20 cellular contexts compared by ENCODE assay signal in the genomic region with DNA sequence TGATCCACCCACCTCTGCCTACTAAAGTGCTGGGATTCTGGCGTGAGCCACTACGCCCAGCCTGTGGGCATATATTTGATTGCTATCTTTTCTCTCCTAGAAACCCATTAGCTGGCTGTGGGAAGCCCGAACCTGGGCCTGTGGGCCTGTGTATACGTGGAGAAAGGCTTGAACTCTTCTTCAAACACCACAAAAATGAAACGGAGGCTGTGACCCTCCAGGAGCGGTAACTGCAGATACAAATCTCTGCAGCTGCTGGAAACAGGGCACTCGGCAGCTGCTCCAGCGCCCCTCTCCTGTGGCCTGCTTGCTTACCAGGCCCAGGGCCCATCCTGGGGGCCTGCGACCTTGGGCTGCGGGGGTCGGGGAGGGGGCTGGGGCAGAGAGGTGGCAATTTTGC. TPM values are rescaled to one million over a fixed set of nuclear protein-coding genes. Genes with fewer than 3 reads are reported as not detected.
DNase-seq lines count a peak whose midpoint lies in the region; ATAC-seq and TF ChIP-seq lines count a peak whose summit lies in the region.
"Had no signal": no experiment of that assay in that cellular context is flagged by ENCODE, and none has a peak within 500 bp of the region (broad histone marks: within the 10 kb centered on the region; RNA-seq: fewer than 3 reads in every experiment).

No MANE protein-coding gene starts in this region.

- peaks cover 42% of the 10 kb centered on the region for H3K4me1 Mint-ChIP-seq in HFFc6 (ENCODE audit: low read depth)
- H3K4me1 Mint-ChIP-seq in WTC11: peaks cover 50% of the 10 kb centered on the region
- H3K4me1 Mint-ChIP-seq: activated naive CD4-positive, alpha-beta T cell treated with anti-CD3 and anti-CD28 coated beads, Interleukin-2, amount 50 U/mL, for 24 hours; IgD-negative memory B cell had no signal

- H3K36me3 ChIP-seq in muscle layer of colon (ENCODE audit: insufficient read depth, low read length): peaks cover 3% of the 10 kb centered on the region
- no peaks in the 10 kb centered on the region for H3K36me3 ChIP-seq in smooth muscle cell (ENCODE audit: low read depth)
- no peaks in the 10 kb centered on the region for H3K36me3 ChIP-seq in PC-9 (ENCODE audit: low read depth)

- POLR2A ChIA-PET in WTC11 (lab: Charles Lee) (no interaction called here), PC-9 (lab: Charles Lee; ENCODE audit: unreplicated experiment) (no interaction called here)

- H3K4me3 Mint-ChIP-seq in HFFc6 (no peak overlapping the region), WTC11 (no peak overlapping the region)
- H3K4me3 Mint-ChIP-seq: activated naive CD4-positive, alpha-beta T cell treated with anti-CD3 and anti-CD28 coated beads, Interleukin-2, amount 50 U/mL, for 24 hours; IgD-negative memory B cell; stimulated activated naive CD8-positive, alpha-beta T cell treated with anti-CD3 and anti-CD28 coated beads, Interleukin-15, amount 100 ng/mL, for 72 hours had no signal

- DNase-seq in HFFc6: no peak
- no peak for DNase-seq in WTC11 (ENCODE audit: low spot score)
- no peak for DNase-seq in smooth muscle cell (lab: John Stamatoyannopoulos, UW; ENCODE audit: unreplicated experiment)
- no peak for DNase-seq in NK-92 (lab: John Stamatoyannopoulos, UW; ENCODE audit: unreplicated experiment)
- DNase-seq in NOMO-1 (lab: John Stamatoyannopoulos, UW; ENCODE audit: unreplicated experiment in 2 of 2): no peak
- DNase-seq in GM19238 (ENCODE audit: insufficient read length, low spot score): no peak
- DNase-seq in PC-9: no peak
- DNase-seq: activated CD4-positive, alpha-beta T cell treated with anti-CD3 and anti-CD28 coated beads, Interleukin-2, amount 50 U/mL, for 1 hour; effector memory CD4-positive, alpha-beta T cell; GOT3; hippocampal formation; left colon; NCI-H1105; stimulated activated CD4-positive, alpha-beta T cell treated with anti-CD3 and anti-CD28 coated beads, Interleukin-15, amount 100 ng/mL, for 24 hours; stimulated activated naive CD8-positive, alpha-beta T cell treated with anti-CD3 and anti-CD28 coated beads, Interleukin-15, amount 100 ng/mL, for 72 hours; T1000 had no signal

- intact Hi-C loops in PC-9 (cut with micrococcal nuclease; ENCODE audit: unreplicated experiment): loop anchor here (2.0 kb wide), 2 partner anchors 17 to 33 kb away; no protein-coding TSS in a partner anchor

- H3K27ac Mint-ChIP-seq in HFFc6 (peak overlapping the region; percentile 98), WTC11 (peak overlapping the region; percentile 63; the same call in 1 of the 2 replicates)
- H3K27ac Mint-ChIP-seq: activated naive CD4-positive, alpha-beta T cell treated with anti-CD3 and anti-CD28 coated beads, Interleukin-2, amount 50 U/mL, for 24 hours; IgD-negative memory B cell; progenitor cell of endocrine pancreas had no signal

- H3K9me3 Mint-ChIP-seq in HFFc6 (no peaks in the 10 kb centered on the region), WTC11 (no peaks in the 10 kb centered on the region)
- H3K9me3 Mint-ChIP-seq: activated naive CD4-positive, alpha-beta T cell treated with anti-CD3 and anti-CD28 coated beads, Interleukin-2, amount 50 U/mL, for 24 hours; IgD-negative memory B cell; stimulated activated naive CD8-positive, alpha-beta T cell treated with anti-CD3 and anti-CD28 coated beads, Interleukin-15, amount 100 ng/mL, for 72 hours had no signal

- peak overlapping the region; percentile 98 for H3K27ac ChIP-seq in muscle layer of colon (ENCODE audit: low read depth, low read length)
- peak overlapping the region; percentile 43 for H3K27ac ChIP-seq in smooth muscle cell (ENCODE audit: low read depth)
- H3K27ac ChIP-seq in PC-9: no peak overlapping the region

- H2AFZ ChIP-seq in smooth muscle cell (ENCODE audit: low read depth): no peak overlapping the region
- H2AFZ ChIP-seq in PC-9: no peak overlapping the region

- H3K36me3 Mint-ChIP-seq in HFFc6 (ENCODE audit: low read depth): no peaks in the 10 kb centered on the region; the same call in 1 of the 2 replicates
- H3K36me3 Mint-ChIP-seq in WTC11: no peaks in the 10 kb centered on the region; the same call in 1 of the 2 replicates

- H4K20me1 ChIP-seq in smooth muscle cell (ENCODE audit: low read depth): no peaks in the 10 kb centered on the region
- no peaks in the 10 kb centered on the region for H4K20me1 ChIP-seq in PC-9 (ENCODE audit: insufficient read depth)

- H3K9me2 ChIP-seq in PC-9 (ENCODE audit: insufficient read depth): no peaks in the 10 kb centered on the region

- no peaks in the 10 kb centered on the region; the same call in 1 of the 2 replicates for H3K27me3 Mint-ChIP-seq in HFFc6 (ENCODE audit: insufficient read depth)
- H3K27me3 Mint-ChIP-seq in WTC11 (ENCODE audit: low read depth): no peaks in the 10 kb centered on the region
- H3K27me3 Mint-ChIP-seq: activated naive CD4-positive, alpha-beta T cell treated with anti-CD3 and anti-CD28 coated beads, Interleukin-2, amount 50 U/mL, for 24 hours; IgD-negative memory B cell; progenitor cell of endocrine pancreas; stimulated activated naive CD8-positive, alpha-beta T cell treated with anti-CD3 and anti-CD28 coated beads, Interleukin-15, amount 100 ng/mL, for 72 hours had no signal

- peaks cover 77% of the 10 kb centered on the region for H3K4me1 ChIP-seq in muscle layer of colon (ENCODE audit: insufficient read depth, low read length)
- H3K4me1 ChIP-seq in smooth muscle cell (ENCODE audit: low read depth): peaks cover 21% of the 10 kb centered on the region
- H3K4me1 ChIP-seq in PC-9 (replicated peaks; ENCODE audit: insufficient read depth): peaks cover 28% of the 10 kb centered on the region

- WGBS in smooth muscle cell (ENCODE audit: low lambda C conversion rate): 67% methylated on average over 11 of the region's 11 CpGs

- BruUV-seq in PC-9 (replicated peaks; lab: Mats Ljungman, UMichigan): no TSS peak

- CTCF ChIA-PET in WTC11 (lab: Charles Lee) (interaction anchor here (1.4 to 2.9 kb wide), 6 partner anchors 18 to 60 kb away, joined by 3 to 13 read pairs (median 6); no protein-coding TSS in a partner anchor), PC-9 (lab: Charles Lee) (no interaction called here)

- H3K27me3 ChIP-seq in muscle layer of colon (ENCODE audit: control insufficient read depth in 1 of 2, insufficient read depth in 2 of 2, low read length in 2 of 2) (no peaks in the 10 kb centered on the region), smooth muscle cell (ENCODE audit: low read depth) (no peaks in the 10 kb centered on the region), PC-9 (ENCODE audit: insufficient read depth, low read depth) (no peaks in the 10 kb centered on the region)

- H3K9me3 ChIP-seq in muscle layer of colon (ENCODE audit: low read length) (no peaks in the 10 kb centered on the region), smooth muscle cell (replicated peaks; ENCODE audit: low read depth) (no peaks in the 10 kb centered on the region), PC-9 (ENCODE audit: insufficient read depth, low read depth) (no peaks in the 10 kb centered on the region)

- H3K79me2 ChIP-seq in smooth muscle cell (ENCODE audit: low read depth) (no peaks in the 10 kb centered on the region), PC-9 (ENCODE audit: low read depth) (no peaks in the 10 kb centered on the region; the same call in 1 of the 2 replicates)

- H3K4me3 ChIP-seq in muscle layer of colon (ENCODE audit: low read depth in 1 of 2, low read length in 2 of 2) (no peak overlapping the region), smooth muscle cell (no peak overlapping the region), PC-9 (no peak overlapping the region)

- TF ChIP-seq CTCF in HFFc6 (IDR thresholded peaks at IDR 0.05): no peak
- TF ChIP-seq CTCF in WTC11 (IDR thresholded peaks at IDR 0.05): no peak
- TF ChIP-seq CTCF in smooth muscle cell (IDR thresholded peaks at IDR 0.05; ENCODE audit: borderline replicate concordance, insufficient read depth, poor library complexity, severe bottlenecking): no peak
- no peak for TF ChIP-seq CTCF in PC-9 (conservative IDR thresholded peaks at IDR 0.05)

- H3F3A ChIP-seq in smooth muscle cell (ENCODE audit: low read depth) (no peaks in the 10 kb centered on the region), PC-9 (ENCODE audit: insufficient read depth, low read depth) (peaks cover 13% of the 10 kb centered on the region)

- H3K4me2 ChIP-seq in smooth muscle cell (peak overlapping the region; percentile 64), PC-9 (no peak overlapping the region)

- H3K9ac ChIP-seq in muscle layer of colon (ENCODE audit: low read length): no peak overlapping the region
- no peak overlapping the region for H3K9ac ChIP-seq in smooth muscle cell (ENCODE audit: low read depth)

- no peak for ATAC-seq in WTC11
- ATAC-seq: left colon; stimulated activated naive CD8-positive, alpha-beta T cell treated with anti-CD3 and anti-CD28 coated beads, Interleukin-15, amount 100 ng/mL, for 72 hours had no signal

TF ChIP-seq in WTC11, 78 proteins besides CTCF, POLR2A, EP300 and RAD21:
- no peak for TF ChIP-seq ZNF317 (CRISPR knock-in tag; IDR thresholded peaks at IDR 0.05; ENCODE audit: borderline replicate concordance, low read depth)
- TF ChIP-seq, protein P1, sequence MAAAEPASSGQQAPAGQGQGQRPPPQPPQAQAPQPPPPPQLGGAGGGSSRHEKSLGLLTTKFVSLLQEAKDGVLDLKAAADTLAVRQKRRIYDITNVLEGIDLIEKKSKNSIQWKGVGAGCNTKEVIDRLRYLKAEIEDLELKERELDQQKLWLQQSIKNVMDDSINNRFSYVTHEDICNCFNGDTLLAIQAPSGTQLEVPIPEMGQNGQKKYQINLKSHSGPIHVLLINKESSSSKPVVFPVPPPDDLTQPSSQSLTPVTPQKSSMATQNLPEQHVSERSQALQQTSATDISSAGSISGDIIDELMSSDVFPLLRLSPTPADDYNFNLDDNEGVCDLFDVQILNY (CRISPR knock-in tag; IDR thresholded peaks at IDR 0.05): no peak
- TF ChIP-seq ZNF138 (CRISPR knock-in tag; conservative IDR thresholded peaks at IDR 0.05): no peak
TF ChIP-seq in WTC11: peak in this region for 0.

RNA-seq across cellular contexts. Expression of a gene that starts 27.9 kb away (rescaled TPM):
- total RNA-seq in HFFc6 (2021; fragmentation: NEBNext Ultra II Directional; extraction: Animal tissue kit (Norgen Biotek cat#: 25700)): 10 to 100 TPM; 82.0 to 96.1 (median 86.5) TPM
- 28.3 to 34.9 TPM (median 31.2 TPM) in 3 replicates for total RNA-seq in WTC11 (2021)
- 19.5 and 27.1 TPM in 2 replicates for total RNA-seq in smooth muscle cell
- polyA plus RNA-seq in smooth muscle cell: 4.2 and 8.7 TPM in 2 replicates
- 27.6 and 52.0 TPM in 2 replicates for total RNA-seq in PC-9 (2021)
